In genomic region chr15:75049392-75049791, GRCh38 we compare ENCODE assay signal across 11 cellular contexts. TPM values are rescaled to one million over a fixed set of nuclear protein-coding genes. Genes with fewer than 3 reads are reported as not detected.
DNase-seq lines count a peak whose midpoint lies in the region; ATAC-seq and TF ChIP-seq lines count a peak whose summit lies in the region.
"Had no signal": no experiment of that assay in that cellular context is flagged by ENCODE, and none has a peak within 500 bp of the region (broad histone marks: within the 10 kb centered on the region; RNA-seq: fewer than 3 reads in every experiment).

No MANE protein-coding gene starts in this region.

- ATAC-seq in left ventricle myocardium superior (peak; percentile 60), GM19455 (IDR thresholded peaks at IDR 0.05; ENCODE audit: unreplicated experiment) (no peak)

- H3K36me3 ChIP-seq in adrenal gland (replicated peaks in 1 of 2): no peaks in the 10 kb centered on the region
- no peaks in the 10 kb centered on the region for H3K36me3 ChIP-seq in sigmoid colon
- H3K36me3 ChIP-seq in CD4-positive, alpha-beta memory T cell (ENCODE audit: insufficient read depth, low read length): no peaks in the 10 kb centered on the region

- H3K4me1 ChIP-seq in adrenal gland (replicated peaks in 1 of 2) (peaks cover 43 to 82% of the 10 kb centered on the region in 2 donors), sigmoid colon (peaks cover 0 to 56% (median 44%) of the 10 kb centered on the region in 4 donors)
- peaks cover 27% of the 10 kb centered on the region for H3K4me1 ChIP-seq in CD4-positive, alpha-beta memory T cell (ENCODE audit: insufficient read depth, low read length)

- TF ChIP-seq CTCF in adrenal gland (IDR thresholded peaks at IDR 0.05): no peak
- TF ChIP-seq CTCF in sigmoid colon (IDR thresholded peaks at IDR 0.05): no peak

- TF ChIP-seq POLR2A in adrenal gland (IDR thresholded peaks at IDR 0.05) (no peak), sigmoid colon (IDR thresholded peaks at IDR 0.05) (no peak), erythroblast (IDR thresholded peaks at IDR 0.05; ENCODE audit: low read length) (no peak)

- intact Hi-C loops in adrenal gland (cut with DNase I): no loop called here
- intact Hi-C loops in left ventricle myocardium superior (cut with micrococcal nuclease): no loop called here
- intact Hi-C loops in sigmoid colon (cut with DNase I): no loop called here
- intact Hi-C loops in CD4-positive, alpha-beta memory T cell (cut with micrococcal nuclease): no loop called here

- H3K9me3 ChIP-seq in adrenal gland (replicated peaks in 1 of 3) (no peaks in the 10 kb centered on the region), sigmoid colon (no peaks in the 10 kb centered on the region)
- H3K9me3 ChIP-seq in CD4-positive, alpha-beta memory T cell (ENCODE audit: control insufficient read depth in 1 of 2, low read length in 2 of 2): no peaks in the 10 kb centered on the region

- DNase-seq in H4 (ENCODE audit: low spot score) (peak; percentile 59), adrenal gland (peak; percentile 87 to 95 (median 94)), left ventricle myocardium superior (peak; percentile 89), sigmoid colon (peak; percentile 92), erythroblast (lab: John Stamatoyannopoulos, UW) (no peak), SK-N-DZ (ENCODE audit: low spot score) (no peak)
- no peak for DNase-seq in CD4-positive, alpha-beta memory T cell
- DNase-seq: activated CD4-positive, CD25-positive, alpha-beta regulatory T cell treated with anti-CD3 and anti-CD28 coated beads, Interleukin-2, amount 50 U/mL, for 72 hours; NCI-H1436 treated with DMSO at 0.1 percent for 48 hours had no signal

- 34 to 46% (median 37%) methylated on average over 9 to 11 of the region's 11 CpGs for WGBS in adrenal gland, 4 donors
- 75 to 86% methylated on average over 11 of the region's 11 CpGs for whole genome bisulfite sequencing in sigmoid colon, 2 donors

- H3K4me1 Mint-ChIP-seq in CD4-positive, alpha-beta memory T cell: peaks cover 7 to 25% (median 17%) of the 10 kb centered on the region in 4 donors

- H3K27ac ChIP-seq in adrenal gland (peak overlapping the region in 2 of 5 donors; percentile 58 to 63), sigmoid colon (peak overlapping the region in 3 of 4 donors; percentile 23 to 75 (median 63))
- H3K27ac ChIP-seq in CD4-positive, alpha-beta memory T cell (ENCODE audit: low read depth, low read length): no peak overlapping the region
- H3K27ac ChIP-seq: epithelial cell of prostate had no signal

- H3K27ac Mint-ChIP-seq in CD4-positive, alpha-beta memory T cell: no peak overlapping the region

- H3K9me3 Mint-ChIP-seq in CD4-positive, alpha-beta memory T cell: no peaks in the 10 kb centered on the region

- CTCF ChIA-PET in CD4-positive, alpha-beta memory T cell (lab: Charles Lee; ENCODE audit: partially characterized antibody): no interaction called here

- no peak overlapping the region for H3K4me3 Mint-ChIP-seq in CD4-positive, alpha-beta memory T cell

- H3K4me3 ChIP-seq in adrenal gland (no peak overlapping the region), sigmoid colon (no peak overlapping the region)
- no peak overlapping the region for H3K4me3 ChIP-seq in CD4-positive, alpha-beta memory T cell (ENCODE audit: low read length in 2 of 2)

- TF ChIP-seq EP300 in sigmoid colon (IDR thresholded peaks at IDR 0.05): no peak

- H3K27me3 Mint-ChIP-seq in CD4-positive, alpha-beta memory T cell: no peaks in the 10 kb centered on the region

- POLR2A ChIA-PET in CD4-positive, alpha-beta memory T cell (lab: Charles Lee; ENCODE audit: partially characterized antibody): no interaction called here

- H3K36me3 Mint-ChIP-seq in CD4-positive, alpha-beta memory T cell: peaks cover 6 to 13% of the 10 kb centered on the region in 2 donors

- H3K27me3 ChIP-seq in adrenal gland: no peaks in the 10 kb centered on the region
- H3K27me3 ChIP-seq in sigmoid colon: no peaks in the 10 kb centered on the region
- no peaks in the 10 kb centered on the region for H3K27me3 ChIP-seq in CD4-positive, alpha-beta memory T cell (ENCODE audit: insufficient read depth, low read length)

RNA-seq across cellular contexts. Expression of gene PPCDC, which starts 26.0 kb away (rescaled TPM):
- total RNA-seq in H4 (2014; rRNA removed; shearing (Covaris generic)): 5.4 and 11.6 TPM in 2 replicates
- total RNA-seq in adrenal gland: 10 to 100 TPM; 19.4 to 36.4 (median 24.7) TPM
- 10 to 100 TPM; 17.4 to 35.2 (median 31.8) TPM for polyA plus RNA-seq in adrenal gland
- total RNA-seq in left ventricle myocardium superior: 5.1 TPM
- total RNA-seq in sigmoid colon: 10 to 100 TPM in 2 of 4 donors, 1 to 10 TPM in 2; 7.9 to 18.9 (median 12.0) TPM
- 10 to 100 TPM; 16.2 to 37.0 (median 31.2) TPM for polyA plus RNA-seq in sigmoid colon
- 10 to 100 TPM; 14.1 to 15.2 TPM for total RNA-seq in CD4-positive, alpha-beta memory T cell
- polyA plus RNA-seq in CD4-positive, alpha-beta memory T cell: 10 to 100 TPM in 1 of 2 donors, 1 to 10 TPM in 1; 8.5 to 12.4 TPM
- 20.4 and 33.5 TPM in 2 replicates for polyA plus RNA-seq in SK-N-DZ (2014; cell fraction: cytosol; rRNA removed)
- polyA plus RNA-seq in SK-N-DZ (2014; cell fraction: nucleus; rRNA removed): 23.3 and 50.7 TPM in 2 replicates

RNA-seq across cellular contexts. Expression of gene SCAMP5, which starts 54.0 kb away (rescaled TPM):
- 1.9 and 3.6 TPM in 2 replicates for total RNA-seq in H4 (2014; rRNA removed; shearing (Covaris generic))
- total RNA-seq in adrenal gland: 10 to 100 TPM; 12.9 to 47.2 (median 29.1) TPM
- 10 to 100 TPM; 10.2 to 22.0 (median 19.7) TPM for polyA plus RNA-seq in adrenal gland
- total RNA-seq in left ventricle myocardium superior: 2.8 TPM
- total RNA-seq in sigmoid colon: 1 to 10 TPM; 1.3 to 4.6 (median 2.9) TPM
- 10 to 100 TPM in 2 of 3 donors, 1 to 10 TPM in 1; 2.4 to 26.5 (median 18.3) TPM for polyA plus RNA-seq in sigmoid colon
- total RNA-seq in CD4-positive, alpha-beta memory T cell: under 1 TPM; 0.26 to 0.33 TPM
- under 1 TPM in 1 of 2 donors, not detected in 1; 0.15 TPM for polyA plus RNA-seq in CD4-positive, alpha-beta memory T cell
- polyA plus RNA-seq in SK-N-DZ (2014; cell fraction: cytosol; rRNA removed): 49.6 and 50.5 TPM in 2 replicates
- 80.5 and 89.5 TPM in 2 replicates for polyA plus RNA-seq in SK-N-DZ (2014; cell fraction: nucleus; rRNA removed)

Comparison
In these comparisons a context has a peak if more than half of its experiments do, and no peak if none do; other contexts are left out.
1. DNase-seq: peak in H4 (single experiment), adrenal gland (7 of 7), left ventricle myocardium superior (single experiment) and sigmoid colon (single experiment); none in CD4-positive, alpha-beta memory T cell (0 of 5), erythroblast (0 of 2) and SK-N-DZ (single experiment).